ENCODE assay signal across 35 cellular contexts in the genomic region with DNA sequence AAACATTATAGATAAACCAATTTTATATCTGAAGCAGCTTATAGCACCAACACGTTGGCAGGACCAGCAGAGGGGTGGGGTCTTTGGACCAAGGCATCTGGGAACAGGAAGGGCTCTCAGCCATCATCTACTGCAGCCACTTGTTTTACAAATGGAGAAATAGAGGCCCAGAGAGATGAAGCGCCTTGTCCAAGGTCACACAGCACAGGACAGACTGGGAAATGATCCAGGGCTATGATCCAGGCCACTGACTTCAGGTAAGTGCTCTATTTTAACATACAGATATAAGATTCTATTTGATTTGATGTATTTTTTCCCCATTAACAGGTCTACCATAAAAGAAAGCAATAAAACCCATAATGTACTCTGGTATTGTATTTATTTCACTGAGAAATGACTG.
"Had no signal": no experiment of that assay in that cellular context is flagged by ENCODE, and none has a peak within 500 bp of the region (broad histone marks: within the 10 kb centered on the region; RNA-seq: fewer than 3 reads in every experiment).

No MANE protein-coding gene starts in this region.

- H3K36me3 ChIP-seq: adrenal gland had no signal

- H3K9me3 ChIP-seq: adrenal gland, body of pancreas, esophagus muscularis mucosa, gastrocnemius medialis, heart right ventricle had no signal

- DNase-seq: activated CD4-positive, alpha-beta memory T cell treated with anti-CD3 and anti-CD28 coated beads for 36 hours; activated CD4-positive, alpha-beta T cell treated with anti-CD3 and anti-CD28 coated beads for 36 hours; activated CD4-positive, alpha-beta T cell treated with anti-CD3 and anti-CD28 coated beads, Interleukin-2, amount 10 ng/mL, durations not matched to agents 24 days and 14 days; activated CD4-positive, CD25-positive, alpha-beta regulatory T cell; activated CD4-positive, CD25-positive, alpha-beta regulatory T cell treated with anti-CD3 and anti-CD28 coated beads, Interleukin-2, amount 50 U/mL, for 72 hours; activated CD8-positive, alpha-beta memory T cell treated with anti-CD3 and anti-CD28 coated beads, Interleukin-2, amount 10 ng/mL, durations not matched to agents 7 days and 5 days; activated CD8-positive, alpha-beta memory T cell treated with anti-CD3 and anti-CD28 coated beads, Interleukin-2, amount 50 U/mL, for 4 hours; activated CD8-positive, alpha-beta T cell treated with anti-CD3 and anti-CD28 coated beads, Interleukin-2, amount 10 ng/mL, durations not matched to agents 7 days and 5 days; activated effector memory CD4-positive, alpha-beta T cell treated with anti-CD3 and anti-CD28 coated beads, Interleukin-2, amount 50 U/mL, for 16 hours; activated naive CD4-positive, alpha-beta T cell treated with anti-CD3 and anti-CD28 coated beads for 36 hours; activated naive CD8-positive, alpha-beta T cell treated with anti-CD3 and anti-CD28 coated beads for 36 hours; activated naive CD8-positive, alpha-beta T cell treated with anti-CD3 and anti-CD28 coated beads, Interleukin-2, amount 50 U/mL, for 24 hours; activated T-cell treated with anti-CD3 and anti-CD28 coated beads, Interleukin-2, amount 50 U/mL, for 1 hour; activated T-cell treated with anti-CD3 and anti-CD28 coated beads, Interleukin-2, amount 50 U/mL, for 48 hours; adrenal gland; amygdala; aorta; body of pancreas; caudate nucleus; dorsolateral prefrontal cortex; effector memory CD4-positive, alpha-beta T cell; endodermal cell; erythroblast; foreskin keratinocyte; gastrocnemius medialis; heart right ventricle; hippocampal formation; T-helper 17 cell had no signal

- H3K4me3 ChIP-seq: adrenal gland, body of pancreas, coronary artery, dorsolateral prefrontal cortex, esophagus muscularis mucosa, gastrocnemius medialis, heart right ventricle had no signal

- H3K9me3 Mint-ChIP-seq: activated CD4-positive, alpha-beta memory T cell treated with anti-CD3 and anti-CD28 coated beads for 36 hours; activated CD4-positive, alpha-beta T cell treated with anti-CD3 and anti-CD28 coated beads, Interleukin-2, amount 10 ng/mL, durations not matched to agents 24 days and 14 days; activated naive CD4-positive, alpha-beta T cell treated with anti-CD3 and anti-CD28 coated beads for 36 hours; activated naive CD4-positive, alpha-beta T cell treated with anti-CD3 and anti-CD28 coated beads, Interleukin-2, amount 50 U/mL, for 24 hours; activated naive CD8-positive, alpha-beta T cell treated with anti-CD3 and anti-CD28 coated beads for 36 hours; activated naive CD8-positive, alpha-beta T cell treated with anti-CD3 and anti-CD28 coated beads, Interleukin-2, amount 50 U/mL, for 24 hours; activated T-helper 1 cell treated with anti-CD3 and anti-CD28 coated beads, Interleukin-12 subunit alpha, Interleukin-12 subunit beta, Interleukin-2, Interleukin-4 antibody, amounts not matched to agents 30 ng/mL and 10 ng/mL and 1 ng/mL, durations not matched to agents 14 hours and 24 hours and 36 hours; activated T-helper 2 cell treated with anti-CD3 and anti-CD28 coated beads, Interferon-gamma antibody, Interleukin-2, Interleukin-4, amounts not matched to agents 10 μg/mL and 5 μg/mL and 100 μg/mL, durations not matched to agents 14 hours and 24 hours and 36 hours; dendritic cell treated with granulocyte-macrophage colony-stimulating factor and Interleukin-4, amounts not matched to agents 40 ng/mL and 50 ng/mL, for 4 days; endodermal cell; T-helper 2 cell treated with Interferon-gamma antibody and Interleukin-4, amounts not matched to agents 5 μg/mL and 100 μg/mL, for 36 hours had no signal

- H3K27me3 Mint-ChIP-seq: activated CD4-positive, alpha-beta memory T cell treated with anti-CD3 and anti-CD28 coated beads for 36 hours; activated CD4-positive, alpha-beta T cell treated with anti-CD3 and anti-CD28 coated beads for 36 hours; activated CD8-positive, alpha-beta memory T cell treated with anti-CD3 and anti-CD28 coated beads, Interleukin-2, amount 10 ng/mL, durations not matched to agents 7 days and 5 days; activated naive CD4-positive, alpha-beta T cell treated with anti-CD3 and anti-CD28 coated beads, Interleukin-2, amount 50 U/mL, for 24 hours; activated naive CD8-positive, alpha-beta T cell treated with anti-CD3 and anti-CD28 coated beads for 36 hours; activated naive CD8-positive, alpha-beta T cell treated with anti-CD3 and anti-CD28 coated beads, Interleukin-2, amount 50 U/mL, for 24 hours; dendritic cell treated with granulocyte-macrophage colony-stimulating factor and Interleukin-4, amounts not matched to agents 40 ng/mL and 50 ng/mL, for 4 days had no signal

- H3K4me1 ChIP-seq: body of pancreas, gastrocnemius medialis had no signal

- H3K27ac ChIP-seq: adrenal gland, body of pancreas, coronary artery, dorsolateral prefrontal cortex, esophagus muscularis mucosa, foreskin keratinocyte, gastrocnemius medialis had no signal

- ATAC-seq: activated CD8-positive, alpha-beta memory T cell treated with anti-CD3 and anti-CD28 coated beads, Interleukin-2, amount 10 ng/mL, durations not matched to agents 7 days and 5 days; activated CD8-positive, alpha-beta T cell treated with anti-CD3 and anti-CD28 coated beads, Interleukin-2, amount 10 ng/mL, durations not matched to agents 7 days and 5 days; body of pancreas; gastrocnemius medialis; T-helper 17 cell had no signal

- H3K27me3 ChIP-seq: adrenal gland, body of pancreas, dorsolateral prefrontal cortex, esophagus muscularis mucosa, foreskin keratinocyte, gastrocnemius medialis, heart right ventricle had no signal

- H3K27ac Mint-ChIP-seq: activated CD4-positive, alpha-beta memory T cell treated with anti-CD3 and anti-CD28 coated beads for 36 hours; activated CD4-positive, alpha-beta T cell treated with anti-CD3 and anti-CD28 coated beads for 36 hours; activated CD4-positive, alpha-beta T cell treated with anti-CD3 and anti-CD28 coated beads, Interleukin-2, amount 10 ng/mL, durations not matched to agents 24 days and 14 days; activated CD8-positive, alpha-beta memory T cell treated with anti-CD3 and anti-CD28 coated beads, Interleukin-2, amount 10 ng/mL, durations not matched to agents 7 days and 5 days; activated CD8-positive, alpha-beta T cell treated with anti-CD3 and anti-CD28 coated beads, Interleukin-2, amount 10 ng/mL, durations not matched to agents 7 days and 5 days; activated naive CD4-positive, alpha-beta T cell treated with anti-CD3 and anti-CD28 coated beads for 36 hours; activated naive CD4-positive, alpha-beta T cell treated with anti-CD3 and anti-CD28 coated beads, Interleukin-2, amount 50 U/mL, for 24 hours; activated naive CD8-positive, alpha-beta T cell treated with anti-CD3 and anti-CD28 coated beads for 36 hours; activated naive CD8-positive, alpha-beta T cell treated with anti-CD3 and anti-CD28 coated beads, Interleukin-2, amount 50 U/mL, for 24 hours; activated T-helper 1 cell treated with anti-CD3 and anti-CD28 coated beads, Interleukin-12 subunit alpha, Interleukin-12 subunit beta, Interleukin-2, Interleukin-4 antibody, amounts not matched to agents 30 ng/mL and 10 ng/mL and 1 ng/mL, durations not matched to agents 14 hours and 24 hours and 36 hours; dendritic cell treated with granulocyte-macrophage colony-stimulating factor and Interleukin-4, amounts not matched to agents 40 ng/mL and 50 ng/mL, for 4 days; endodermal cell; T-helper 17 cell; T-helper 2 cell treated with Interferon-gamma antibody and Interleukin-4, amounts not matched to agents 5 μg/mL and 100 μg/mL, for 36 hours had no signal

- H3K36me3 Mint-ChIP-seq: activated CD4-positive, alpha-beta memory T cell treated with anti-CD3 and anti-CD28 coated beads for 36 hours; activated CD8-positive, alpha-beta memory T cell treated with anti-CD3 and anti-CD28 coated beads, Interleukin-2, amount 10 ng/mL, durations not matched to agents 7 days and 5 days; activated naive CD4-positive, alpha-beta T cell treated with anti-CD3 and anti-CD28 coated beads, Interleukin-2, amount 50 U/mL, for 24 hours; activated naive CD8-positive, alpha-beta T cell treated with anti-CD3 and anti-CD28 coated beads for 36 hours had no signal

- H3K4me1 Mint-ChIP-seq: activated CD8-positive, alpha-beta memory T cell treated with anti-CD3 and anti-CD28 coated beads, Interleukin-2, amount 10 ng/mL, durations not matched to agents 7 days and 5 days; T-helper 17 cell had no signal

- H3K4me3 Mint-ChIP-seq: activated CD4-positive, alpha-beta memory T cell treated with anti-CD3 and anti-CD28 coated beads for 36 hours; activated CD4-positive, alpha-beta T cell treated with anti-CD3 and anti-CD28 coated beads for 36 hours; activated CD4-positive, alpha-beta T cell treated with anti-CD3 and anti-CD28 coated beads, Interleukin-2, amount 10 ng/mL, durations not matched to agents 24 days and 14 days; activated CD8-positive, alpha-beta memory T cell treated with anti-CD3 and anti-CD28 coated beads, Interleukin-2, amount 10 ng/mL, durations not matched to agents 7 days and 5 days; activated CD8-positive, alpha-beta T cell treated with anti-CD3 and anti-CD28 coated beads, Interleukin-2, amount 10 ng/mL, durations not matched to agents 7 days and 5 days; activated naive CD4-positive, alpha-beta T cell treated with anti-CD3 and anti-CD28 coated beads for 36 hours; activated naive CD4-positive, alpha-beta T cell treated with anti-CD3 and anti-CD28 coated beads, Interleukin-2, amount 50 U/mL, for 24 hours; activated naive CD8-positive, alpha-beta T cell treated with anti-CD3 and anti-CD28 coated beads for 36 hours; activated naive CD8-positive, alpha-beta T cell treated with anti-CD3 and anti-CD28 coated beads, Interleukin-2, amount 50 U/mL, for 24 hours; activated T-helper 1 cell treated with anti-CD3 and anti-CD28 coated beads, Interleukin-12 subunit alpha, Interleukin-12 subunit beta, Interleukin-2, Interleukin-4 antibody, amounts not matched to agents 30 ng/mL and 10 ng/mL and 1 ng/mL, durations not matched to agents 14 hours and 24 hours and 36 hours; dendritic cell treated with granulocyte-macrophage colony-stimulating factor and Interleukin-4, amounts not matched to agents 40 ng/mL and 50 ng/mL, for 4 days; endodermal cell; T-helper 17 cell; T-helper 2 cell treated with Interferon-gamma antibody and Interleukin-4, amounts not matched to agents 5 μg/mL and 100 μg/mL, for 36 hours had no signal
